ENCODE assay signal across 8 cellular contexts in the genomic region with DNA sequence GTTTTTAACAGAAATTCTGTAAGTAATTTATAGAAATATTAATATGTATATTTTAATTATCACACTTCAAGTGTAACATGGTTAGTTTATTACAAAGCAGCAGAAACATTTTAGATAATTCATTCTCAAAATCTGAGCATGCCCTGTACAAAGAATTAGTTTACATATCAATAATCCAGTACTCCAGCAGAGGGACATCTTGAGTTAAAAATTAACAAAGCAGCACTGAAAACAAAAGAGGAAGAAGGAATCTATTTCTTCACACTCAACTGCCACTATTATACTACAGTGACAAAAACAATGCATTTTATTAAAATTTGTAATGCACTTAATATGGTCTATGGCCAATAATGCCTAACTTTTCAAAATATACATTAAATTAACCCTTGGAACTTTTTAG.
A peak's percentile ranks its signal among the peaks of the same experiment; 100 is the strongest.
DNase-seq lines count a peak whose midpoint lies in the region; ATAC-seq and TF ChIP-seq lines count a peak whose summit lies in the region.

No MANE protein-coding gene starts in this region.

- H3K9me3 Mint-ChIP-seq in WTC11, result no peaks in the 10 kb centered on the region

- no peak for TF ChIP-seq CTCF in WTC11 (IDR thresholded peaks at IDR 0.05)

- H3K4me1 Mint-ChIP-seq in WTC11, result peaks cover 10% of the 10 kb centered on the region; the same call in 1 of the 2 replicates

- no peaks in the 10 kb centered on the region for H3K36me3 Mint-ChIP-seq in WTC11

- peak; percentile 22 for DNase-seq in GF-D8 (lab: John Stamatoyannopoulos, UW)
- DNase-seq in SK-MEL-5 (ENCODE audit: low read depth, low spot score), result peak; percentile 40
- peak; percentile 47 for DNase-seq in kidney tubule cell (ENCODE audit: low spot score)
- no peak for DNase-seq in effector CD4-positive, alpha-beta T cell
- no peak for DNase-seq in activated CD8-positive, alpha-beta memory T cell treated with anti-CD3 and anti-CD28 coated beads, Interleukin-2, amount 50 U/mL, for 4 hours
- no peak for DNase-seq in WTC11 (ENCODE audit: low spot score)
- DNase-seq in NCI-H345 (lab: John Stamatoyannopoulos, UW), result no peak

- no peak overlapping the region for H3K4me3 Mint-ChIP-seq in WTC11

- POLR2A ChIA-PET in WTC11 (lab: Charles Lee), result no interaction called here

- CTCF ChIA-PET in WTC11 (lab: Charles Lee), result interaction anchor here (1.4 kb wide), 1 partner anchor 245 kb away, joined by 6 read pairs; no protein-coding TSS in a partner anchor

- in situ Hi-C loops in SK-MEL-5 (cut with HindIII; ENCODE audit: low pct_unique_long_range_greater_than_20kb, low sequenced_read_pairs), result no loop called here

- no peaks in the 10 kb centered on the region for H3K27me3 Mint-ChIP-seq in WTC11 (ENCODE audit: low read depth)

- no peak overlapping the region for H3K27ac Mint-ChIP-seq in WTC11

- peak; percentile 71 for ATAC-seq in HG03432 (IDR thresholded peaks at IDR 0.05; ENCODE audit: unreplicated experiment)
- no peak for ATAC-seq in WTC11

TF ChIP-seq in WTC11, 78 proteins besides CTCF, POLR2A, EP300 and RAD21:
- TF ChIP-seq ZNF423 (CRISPR knock-in tag; IDR thresholded peaks at IDR 0.05), result no peak
- no peak for TF ChIP-seq CREB1 (CRISPR knock-in tag; IDR thresholded peaks at IDR 0.05)
- no peak for TF ChIP-seq GABPB1 (CRISPR knock-in tag; IDR thresholded peaks at IDR 0.05)
- TF ChIP-seq, protein P1, sequence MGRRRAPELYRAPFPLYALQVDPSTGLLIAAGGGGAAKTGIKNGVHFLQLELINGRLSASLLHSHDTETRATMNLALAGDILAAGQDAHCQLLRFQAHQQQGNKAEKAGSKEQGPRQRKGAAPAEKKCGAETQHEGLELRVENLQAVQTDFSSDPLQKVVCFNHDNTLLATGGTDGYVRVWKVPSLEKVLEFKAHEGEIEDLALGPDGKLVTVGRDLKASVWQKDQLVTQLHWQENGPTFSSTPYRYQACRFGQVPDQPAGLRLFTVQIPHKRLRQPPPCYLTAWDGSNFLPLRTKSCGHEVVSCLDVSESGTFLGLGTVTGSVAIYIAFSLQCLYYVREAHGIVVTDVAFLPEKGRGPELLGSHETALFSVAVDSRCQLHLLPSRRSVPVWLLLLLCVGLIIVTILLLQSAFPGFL (CRISPR knock-in tag; IDR thresholded peaks at IDR 0.05; ENCODE audit: borderline replicate concordance), result no peak
- no peak for TF ChIP-seq SOX15 (CRISPR knock-in tag; IDR thresholded peaks at IDR 0.05)
- TF ChIP-seq SP1 (CRISPR knock-in tag; conservative IDR thresholded peaks at IDR 0.05), result no peak
- no peak for TF ChIP-seq TEAD1 (CRISPR knock-in tag; IDR thresholded peaks at IDR 0.05)
- TF ChIP-seq EMX1 (CRISPR knock-in tag; IDR thresholded peaks at IDR 0.05), result no peak
- no peak for TF ChIP-seq KAT7 (CRISPR knock-in tag; IDR thresholded peaks at IDR 0.05; ENCODE audit: borderline replicate concordance)
- TF ChIP-seq ZNF281 (CRISPR knock-in tag; IDR thresholded peaks at IDR 0.05), result no peak
- no peak for TF ChIP-seq MLX (CRISPR knock-in tag; IDR thresholded peaks at IDR 0.05)
- TF ChIP-seq ZNF416 (CRISPR knock-in tag; IDR thresholded peaks at IDR 0.05), result no peak

Comparison
In these comparisons a context has a peak if more than half of its experiments do, and no peak if none do; other contexts are left out.
1. DNase-seq: peak in GF-D8 (single experiment), SK-MEL-5 (single experiment) and kidney tubule cell (single experiment); none in effector CD4-positive, alpha-beta T cell (single experiment), activated CD8-positive, alpha-beta memory T cell treated with anti-CD3 and anti-CD28 coated beads, Interleukin-2, amount 50 U/mL, for 4 hours (single experiment), WTC11 (single experiment) and NCI-H345 (single experiment).